Comparison of ENCODE assay signal across 23 cellular contexts in the genomic region with DNA sequence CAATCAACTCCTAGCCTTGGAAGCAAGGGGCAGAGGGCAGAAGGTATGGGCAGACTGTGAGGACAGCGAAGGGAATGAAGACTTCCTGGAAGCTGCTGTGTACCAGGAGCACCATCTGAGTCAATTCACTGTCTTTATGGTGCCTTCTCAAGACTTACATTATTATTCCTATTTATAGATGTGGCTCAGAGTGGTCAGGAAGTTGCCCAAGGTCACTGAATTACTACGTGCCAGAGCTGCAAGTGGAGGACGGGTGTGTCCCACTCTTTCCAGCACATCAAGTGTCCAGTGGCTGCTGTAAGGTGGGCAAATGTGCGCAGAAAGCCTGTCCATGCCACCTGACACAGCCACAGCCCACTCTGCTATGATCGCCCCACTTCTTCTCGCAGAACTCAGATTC. TPM values are rescaled to one million over a fixed set of nuclear protein-coding genes. Genes with fewer than 3 reads are reported as not detected.
DNase-seq lines count a peak whose midpoint lies in the region; ATAC-seq, FAIRE-seq and TF ChIP-seq lines count a peak whose summit lies in the region.
"Had no signal": no experiment of that assay in that cellular context is flagged by ENCODE, and none has a peak within 500 bp of the region (broad histone marks: within the 10 kb centered on the region; RNA-seq: fewer than 3 reads in every experiment).

No MANE protein-coding gene starts in this region.

- H3K9me3 Mint-ChIP-seq in glutamatergic neuron (ENCODE audit: unreplicated experiment) (no peaks in the 10 kb centered on the region), immature natural killer cell (peaks cover 0 to 2% (median 0%) of the 10 kb centered on the region in 6 donors)
- H3K9me3 Mint-ChIP-seq: CD4-positive, CD25-positive, alpha-beta regulatory T cell had no signal

- peak; percentile 26 for FAIRE-seq in HTR-8/SVneo (lab: Jason Lieb, UNC)
- FAIRE-seq: RCC 7860 had no signal

- no peaks in the 10 kb centered on the region for H3K27me3 ChIP-seq in transverse colon

- H3K4me1 ChIP-seq in transverse colon: no peaks in the 10 kb centered on the region

- TF ChIP-seq EP300 in transverse colon (IDR thresholded peaks at IDR 0.05; ENCODE audit: low read depth): no peak

- no peak for TF ChIP-seq CTCF in glutamatergic neuron (IDR thresholded peaks at IDR 0.05; ENCODE audit: partially characterized antibody, unreplicated experiment)
- TF ChIP-seq CTCF in omental fat pad (IDR thresholded peaks at IDR 0.05): no peak
- TF ChIP-seq CTCF in transverse colon (IDR thresholded peaks at IDR 0.05): no peak

- TF ChIP-seq POLR2A in transverse colon (IDR thresholded peaks at IDR 0.05): no peak

- H3K27ac Mint-ChIP-seq in glutamatergic neuron (ENCODE audit: unreplicated experiment) (peak overlapping the region; percentile 55), immature natural killer cell (no peak overlapping the region)
- H3K27ac Mint-ChIP-seq: CD4-positive, CD25-positive, alpha-beta regulatory T cell had no signal

- H3K4me3 ChIP-seq in transverse colon: no peak overlapping the region
- H3K4me3 ChIP-seq: SK-N-MC had no signal

- 56 to 80% methylated on average over 1 to 6 of the region's 6 CpGs for WGBS in transverse colon (ENCODE audit: low coverage in 1 of 2), 2 donors

- no peaks in the 10 kb centered on the region for H3K36me3 Mint-ChIP-seq in glutamatergic neuron (ENCODE audit: unreplicated experiment)
- H3K36me3 Mint-ChIP-seq in immature natural killer cell: no peaks in the 10 kb centered on the region
- H3K36me3 Mint-ChIP-seq: CD4-positive, CD25-positive, alpha-beta regulatory T cell had no signal

- H3K27me3 Mint-ChIP-seq in glutamatergic neuron (ENCODE audit: unreplicated experiment): no peaks in the 10 kb centered on the region
- peaks cover 0 to 29% (median 2%) of the 10 kb centered on the region in 3 donors for H3K27me3 Mint-ChIP-seq in immature natural killer cell (ENCODE audit: low read depth in 3 of 3)

- H3K4me1 Mint-ChIP-seq in glutamatergic neuron (ENCODE audit: low read depth, unreplicated experiment) (peaks cover 2% of the 10 kb centered on the region), immature natural killer cell (no peaks in the 10 kb centered on the region)
- H3K4me1 Mint-ChIP-seq: CD4-positive, CD25-positive, alpha-beta regulatory T cell had no signal

- no peaks in the 10 kb centered on the region for H3K9me3 ChIP-seq in transverse colon

- in situ Hi-C loops in transverse colon (cut with MboI; ENCODE audit: low pct_ligation_motif_present in 1 of 4, low pct_unique_long_range_greater_than_20kb in 1 of 4, low sequenced_read_pairs in 3 of 4): loop anchor here in 3 of 4 donors (25.0 kb wide), 1 partner anchor 1189 kb away; no protein-coding TSS in a partner anchor

- intact Hi-C loops in transverse colon (cut with DNase I; ENCODE audit: low total_unique reads): no loop called here

- no peak overlapping the region for H3K27ac ChIP-seq in transverse colon
- H3K27ac ChIP-seq: KMS-11, SK-N-MC had no signal

- no peak overlapping the region for H3K4me3 Mint-ChIP-seq in glutamatergic neuron (ENCODE audit: unreplicated experiment)
- H3K4me3 Mint-ChIP-seq in immature natural killer cell: no peak overlapping the region
- H3K4me3 Mint-ChIP-seq: CD4-positive, CD25-positive, alpha-beta regulatory T cell had no signal

- no peak for DNase-seq in HTR-8/SVneo (ENCODE audit: insufficient read length, low spot score)
- peak; percentile 66 to 78 for DNase-seq in NOMO-1 (lab: John Stamatoyannopoulos, UW; ENCODE audit: unreplicated experiment in 2 of 2)
- no peak for DNase-seq in glutamatergic neuron
- no peak for DNase-seq in omental fat pad (ENCODE audit: low spot score)
- DNase-seq in immature natural killer cell: no peak
- DNase-seq in transverse colon: no peak
- no peak for DNase-seq in activated effector memory CD4-positive, alpha-beta T cell treated with Interleukin-2 at 50 U/mL for 16 hours
- DNase-seq: EL; GF-D8; NCI-H1048; NCI-H1417 treated with DMSO at 0.1 percent for 48 hours; NCI-H187 treated with DMSO at 0.1 percent for 48 hours; NCI-H510A; NCI-H774; NK-92 treated with Interleukin-12 subunit alpha and Interleukin-12 subunit beta, amount 100 ng/mL, for 24 hours; SHP77 had no signal

- no peaks in the 10 kb centered on the region for H3K36me3 ChIP-seq in transverse colon

- ATAC-seq in omental fat pad (ENCODE audit: low FRiP score) (peak; percentile 58), GM18502 (IDR thresholded peaks at IDR 0.05; ENCODE audit: poor library complexity, unreplicated experiment) (no peak)

RNA-seq across cellular contexts. Expression of gene SMPX, which starts 32.0 kb away (rescaled TPM):
- total RNA-seq in glutamatergic neuron (ENCODE audit: unreplicated experiment): not detected
- total RNA-seq in omental fat pad: not detected
- polyA plus RNA-seq in immature natural killer cell: not detected
- 1 to 10 TPM in 2 of 4 donors, not detected in 2; 1.7 to 6.1 TPM for total RNA-seq in transverse colon
- total RNA-seq: CD4-positive, CD25-positive, alpha-beta regulatory T cell; IMR-90 had no signal
- polyA plus RNA-seq: BJ; CD4-positive, CD25-positive, alpha-beta regulatory T cell; IMR-90 had no signal

Comparison
In these comparisons a context has a peak if more than half of its experiments do, and no peak if none do; other contexts are left out.
1. DNase-seq: peak in NOMO-1 (2 of 2); none in HTR-8/SVneo (single experiment), glutamatergic neuron (single experiment), omental fat pad (single experiment), immature natural killer cell (0 of 3), transverse colon (single experiment) and activated effector memory CD4-positive, alpha-beta T cell treated with Interleukin-2 at 50 U/mL for 16 hours (single experiment).